In the genomic region with DNA sequence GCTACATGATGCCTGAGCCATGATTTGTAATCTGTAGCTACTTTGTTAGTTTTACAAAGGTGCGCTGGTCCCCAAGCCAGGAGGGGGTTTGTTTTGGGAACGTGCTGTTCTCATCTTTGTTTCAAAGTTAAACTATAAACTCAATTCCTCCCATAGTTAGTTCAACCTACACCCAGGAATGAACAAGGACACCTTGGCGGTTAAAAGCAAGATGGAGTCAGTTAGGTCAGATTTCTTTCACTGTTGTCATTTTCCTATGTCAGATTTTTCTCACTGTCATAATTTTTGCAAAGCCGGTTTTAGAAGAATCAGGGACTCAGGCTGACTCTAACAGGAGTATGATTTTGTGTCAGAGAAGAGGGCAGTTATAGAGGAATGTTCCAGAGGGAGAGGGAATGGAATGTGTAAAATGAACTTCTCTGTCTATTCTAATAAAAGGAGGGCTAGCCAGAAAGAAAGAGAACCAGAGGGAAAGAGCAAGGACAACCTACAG, we compare ENCODE assay signal across 1 cellular context.
TF ChIP-seq lines count a peak whose summit lies in the region.

No MANE protein-coding gene starts in this region.

TF ChIP-seq in K562, 482 proteins besides CTCF, POLR2A, EP300 and RAD21 (continued from another document and continues in another):
- TF ChIP-seq, protein P1, sequence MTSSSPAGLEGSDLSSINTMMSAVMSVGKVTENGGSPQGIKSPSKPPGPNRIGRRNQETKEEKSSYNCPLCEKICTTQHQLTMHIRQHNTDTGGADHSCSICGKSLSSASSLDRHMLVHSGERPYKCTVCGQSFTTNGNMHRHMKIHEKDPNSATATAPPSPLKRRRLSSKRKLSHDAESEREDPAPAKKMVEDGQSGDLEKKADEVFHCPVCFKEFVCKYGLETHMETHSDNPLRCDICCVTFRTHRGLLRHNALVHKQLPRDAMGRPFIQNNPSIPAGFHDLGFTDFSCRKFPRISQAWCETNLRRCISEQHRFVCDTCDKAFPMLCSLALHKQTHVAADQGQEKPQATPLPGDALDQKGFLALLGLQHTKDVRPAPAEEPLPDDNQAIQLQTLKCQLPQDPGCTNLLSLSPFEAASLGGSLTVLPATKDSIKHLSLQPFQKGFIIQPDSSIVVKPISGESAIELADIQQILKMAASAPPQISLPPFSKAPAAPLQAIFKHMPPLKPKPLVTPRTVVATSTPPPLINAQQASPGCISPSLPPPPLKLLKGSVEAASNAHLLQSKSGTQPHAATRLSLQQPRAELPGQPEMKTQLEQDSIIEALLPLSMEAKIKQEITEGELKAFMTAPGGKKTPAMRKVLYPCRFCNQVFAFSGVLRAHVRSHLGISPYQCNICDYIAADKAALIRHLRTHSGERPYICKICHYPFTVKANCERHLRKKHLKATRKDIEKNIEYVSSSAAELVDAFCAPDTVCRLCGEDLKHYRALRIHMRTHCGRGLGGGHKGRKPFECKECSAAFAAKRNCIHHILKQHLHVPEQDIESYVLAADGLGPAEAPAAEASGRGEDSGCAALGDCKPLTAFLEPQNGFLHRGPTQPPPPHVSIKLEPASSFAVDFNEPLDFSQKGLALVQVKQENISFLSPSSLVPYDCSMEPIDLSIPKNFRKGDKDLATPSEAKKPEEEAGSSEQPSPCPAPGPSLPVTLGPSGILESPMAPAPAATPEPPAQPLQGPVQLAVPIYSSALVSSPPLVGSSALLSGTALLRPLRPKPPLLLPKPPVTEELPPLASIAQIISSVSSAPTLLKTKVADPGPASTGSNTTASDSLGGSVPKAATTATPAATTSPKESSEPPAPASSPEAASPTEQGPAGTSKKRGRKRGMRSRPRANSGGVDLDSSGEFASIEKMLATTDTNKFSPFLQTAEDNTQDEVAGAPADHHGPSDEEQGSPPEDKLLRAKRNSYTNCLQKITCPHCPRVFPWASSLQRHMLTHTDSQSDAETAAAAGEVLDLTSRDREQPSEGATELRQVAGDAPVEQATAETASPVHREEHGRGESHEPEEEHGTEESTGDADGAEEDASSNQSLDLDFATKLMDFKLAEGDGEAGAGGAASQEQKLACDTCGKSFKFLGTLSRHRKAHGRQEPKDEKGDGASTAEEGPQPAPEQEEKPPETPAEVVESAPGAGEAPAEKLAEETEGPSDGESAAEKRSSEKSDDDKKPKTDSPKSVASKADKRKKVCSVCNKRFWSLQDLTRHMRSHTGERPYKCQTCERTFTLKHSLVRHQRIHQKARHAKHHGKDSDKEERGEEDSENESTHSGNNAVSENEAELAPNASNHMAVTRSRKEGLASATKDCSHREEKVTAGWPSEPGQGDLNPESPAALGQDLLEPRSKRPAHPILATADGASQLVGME (CRISPR knock-in tag; IDR thresholded peaks at IDR 0.05): peak; percentile 94
- TF ChIP-seq, protein P2, sequence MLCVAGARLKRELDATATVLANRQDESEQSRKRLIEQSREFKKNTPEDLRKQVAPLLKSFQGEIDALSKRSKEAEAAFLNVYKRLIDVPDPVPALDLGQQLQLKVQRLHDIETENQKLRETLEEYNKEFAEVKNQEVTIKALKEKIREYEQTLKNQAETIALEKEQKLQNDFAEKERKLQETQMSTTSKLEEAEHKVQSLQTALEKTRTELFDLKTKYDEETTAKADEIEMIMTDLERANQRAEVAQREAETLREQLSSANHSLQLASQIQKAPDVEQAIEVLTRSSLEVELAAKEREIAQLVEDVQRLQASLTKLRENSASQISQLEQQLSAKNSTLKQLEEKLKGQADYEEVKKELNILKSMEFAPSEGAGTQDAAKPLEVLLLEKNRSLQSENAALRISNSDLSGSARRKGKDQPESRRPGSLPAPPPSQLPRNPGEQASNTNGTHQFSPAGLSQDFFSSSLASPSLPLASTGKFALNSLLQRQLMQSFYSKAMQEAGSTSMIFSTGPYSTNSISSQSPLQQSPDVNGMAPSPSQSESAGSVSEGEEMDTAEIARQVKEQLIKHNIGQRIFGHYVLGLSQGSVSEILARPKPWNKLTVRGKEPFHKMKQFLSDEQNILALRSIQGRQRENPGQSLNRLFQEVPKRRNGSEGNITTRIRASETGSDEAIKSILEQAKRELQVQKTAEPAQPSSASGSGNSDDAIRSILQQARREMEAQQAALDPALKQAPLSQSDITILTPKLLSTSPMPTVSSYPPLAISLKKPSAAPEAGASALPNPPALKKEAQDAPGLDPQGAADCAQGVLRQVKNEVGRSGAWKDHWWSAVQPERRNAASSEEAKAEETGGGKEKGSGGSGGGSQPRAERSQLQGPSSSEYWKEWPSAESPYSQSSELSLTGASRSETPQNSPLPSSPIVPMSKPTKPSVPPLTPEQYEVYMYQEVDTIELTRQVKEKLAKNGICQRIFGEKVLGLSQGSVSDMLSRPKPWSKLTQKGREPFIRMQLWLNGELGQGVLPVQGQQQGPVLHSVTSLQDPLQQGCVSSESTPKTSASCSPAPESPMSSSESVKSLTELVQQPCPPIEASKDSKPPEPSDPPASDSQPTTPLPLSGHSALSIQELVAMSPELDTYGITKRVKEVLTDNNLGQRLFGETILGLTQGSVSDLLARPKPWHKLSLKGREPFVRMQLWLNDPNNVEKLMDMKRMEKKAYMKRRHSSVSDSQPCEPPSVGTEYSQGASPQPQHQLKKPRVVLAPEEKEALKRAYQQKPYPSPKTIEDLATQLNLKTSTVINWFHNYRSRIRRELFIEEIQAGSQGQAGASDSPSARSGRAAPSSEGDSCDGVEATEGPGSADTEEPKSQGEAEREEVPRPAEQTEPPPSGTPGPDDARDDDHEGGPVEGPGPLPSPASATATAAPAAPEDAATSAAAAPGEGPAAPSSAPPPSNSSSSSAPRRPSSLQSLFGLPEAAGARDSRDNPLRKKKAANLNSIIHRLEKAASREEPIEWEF (CRISPR knock-in tag; IDR thresholded peaks at IDR 0.05): no peak
- TF ChIP-seq HBP1 (CRISPR knock-in tag; IDR thresholded peaks at IDR 0.05): 0 out of 2 replicates have a peak, but pooled peaks have one; percentile 21
- no peak for TF ChIP-seq ZSCAN29 (IDR thresholded peaks at IDR 0.05)
- peak; percentile 90 for TF ChIP-seq ZNF239 (CRISPR knock-in tag; IDR thresholded peaks at IDR 0.05)
- peak; percentile 78 for TF ChIP-seq ZNF134 (CRISPR knock-in tag; conservative IDR thresholded peaks at IDR 0.05)
- 0 out of 2 replicates have a peak, but pooled peaks have one; percentile 20 for TF ChIP-seq ZNF445 (CRISPR knock-in tag; IDR thresholded peaks at IDR 0.05; ENCODE audit: low read depth)
- TF ChIP-seq, protein P3, sequence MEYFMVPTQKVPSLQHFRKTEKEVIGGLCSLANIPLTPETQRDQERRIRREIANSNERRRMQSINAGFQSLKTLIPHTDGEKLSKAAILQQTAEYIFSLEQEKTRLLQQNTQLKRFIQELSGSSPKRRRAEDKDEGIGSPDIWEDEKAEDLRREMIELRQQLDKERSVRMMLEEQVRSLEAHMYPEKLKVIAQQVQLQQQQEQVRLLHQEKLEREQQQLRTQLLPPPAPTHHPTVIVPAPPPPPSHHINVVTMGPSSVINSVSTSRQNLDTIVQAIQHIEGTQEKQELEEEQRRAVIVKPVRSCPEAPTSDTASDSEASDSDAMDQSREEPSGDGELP (CRISPR knock-in tag; IDR thresholded peaks at IDR 0.05; ENCODE audit: borderline replicate concordance): no peak
- no peak for TF ChIP-seq RNF2 (IDR thresholded peaks at IDR 0.05)
- peak; percentile 93 for TF ChIP-seq ZNF76 (CRISPR knock-in tag; IDR thresholded peaks at IDR 0.05; ENCODE audit: borderline replicate concordance)
- no peak for TF ChIP-seq GTF2F1 (IDR thresholded peaks at IDR 0.05; ENCODE audit: low read depth, low read length)
- TF ChIP-seq ZNF174 (CRISPR knock-in tag; IDR thresholded peaks at IDR 0.05): peak; percentile 45; the same call in 1 of the 2 replicates
- TF ChIP-seq ZBTB33 (CRISPR knock-in tag; IDR thresholded peaks at IDR 0.05): no peak
- TF ChIP-seq EHMT2 (IDR thresholded peaks at IDR 0.05): no peak
- TF ChIP-seq HMG20B (CRISPR knock-in tag; IDR thresholded peaks at IDR 0.05): no peak
- no peak for TF ChIP-seq ZFP36 (IDR thresholded peaks at IDR 0.05; ENCODE audit: low read depth, low read length, partially characterized antibody)
- TF ChIP-seq MEF2D (tag; conservative IDR thresholded peaks at IDR 0.05; ENCODE audit: low read depth): peak; percentile 91
- peak; percentile 77 for TF ChIP-seq ZNF766 (CRISPR knock-in tag; conservative IDR thresholded peaks at IDR 0.05)
- TF ChIP-seq POLR2H (tag; IDR thresholded peaks at IDR 0.05; ENCODE audit: low read depth): no peak; the same call in 1 of the 2 replicates
- TF ChIP-seq CBX1 (IDR thresholded peaks at IDR 0.05; ENCODE audit: low read depth): no peak
- peak; percentile 85 for TF ChIP-seq HINFP (tag; conservative IDR thresholded peaks at IDR 0.05; ENCODE audit: low read depth)
- no peak for TF ChIP-seq NR2C2 (CRISPR knock-in tag; IDR thresholded peaks at IDR 0.05)
- TF ChIP-seq NR2C2 (tag; IDR thresholded peaks at IDR 0.05): 0 out of 2 replicates have a peak, but pooled peaks have one; percentile 46
- TF ChIP-seq RHOXF2B (CRISPR knock-in tag; conservative IDR thresholded peaks at IDR 0.05): peak; percentile 76; the same call in 1 of the 2 replicates
- no peak for TF ChIP-seq JUN (IDR thresholded peaks at IDR 0.05; ENCODE audit: borderline replicate concordance, low read depth, low read length)
- no peak for TF ChIP-seq JUN (CRISPR knock-in tag; IDR thresholded peaks at IDR 0.05; ENCODE audit: borderline replicate concordance)
- no peak for TF ChIP-seq MTA1 (IDR thresholded peaks at IDR 0.05; ENCODE audit: borderline replicate concordance)
- TF ChIP-seq, protein P4, sequence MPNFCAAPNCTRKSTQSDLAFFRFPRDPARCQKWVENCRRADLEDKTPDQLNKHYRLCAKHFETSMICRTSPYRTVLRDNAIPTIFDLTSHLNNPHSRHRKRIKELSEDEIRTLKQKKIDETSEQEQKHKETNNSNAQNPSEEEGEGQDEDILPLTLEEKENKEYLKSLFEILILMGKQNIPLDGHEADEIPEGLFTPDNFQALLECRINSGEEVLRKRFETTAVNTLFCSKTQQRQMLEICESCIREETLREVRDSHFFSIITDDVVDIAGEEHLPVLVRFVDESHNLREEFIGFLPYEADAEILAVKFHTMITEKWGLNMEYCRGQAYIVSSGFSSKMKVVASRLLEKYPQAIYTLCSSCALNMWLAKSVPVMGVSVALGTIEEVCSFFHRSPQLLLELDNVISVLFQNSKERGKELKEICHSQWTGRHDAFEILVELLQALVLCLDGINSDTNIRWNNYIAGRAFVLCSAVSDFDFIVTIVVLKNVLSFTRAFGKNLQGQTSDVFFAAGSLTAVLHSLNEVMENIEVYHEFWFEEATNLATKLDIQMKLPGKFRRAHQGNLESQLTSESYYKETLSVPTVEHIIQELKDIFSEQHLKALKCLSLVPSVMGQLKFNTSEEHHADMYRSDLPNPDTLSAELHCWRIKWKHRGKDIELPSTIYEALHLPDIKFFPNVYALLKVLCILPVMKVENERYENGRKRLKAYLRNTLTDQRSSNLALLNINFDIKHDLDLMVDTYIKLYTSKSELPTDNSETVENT (CRISPR knock-in tag; IDR thresholded peaks at IDR 0.05): no peak
- TF ChIP-seq ZNF561 (CRISPR knock-in tag; conservative IDR thresholded peaks at IDR 0.05): 0 out of 2 replicates have a peak, but pooled peaks have one; percentile 50
- no peak for TF ChIP-seq ZNF740 (CRISPR knock-in tag; IDR thresholded peaks at IDR 0.05)
- peak in 1 of 2 experiments; percentile 97; a peak in 2 of 4 replicates for TF ChIP-seq ZNF740 (tag; IDR thresholded peaks at IDR 0.05)
